Comparison of ENCODE assay signal across 11 cellular contexts in the genomic region with DNA sequence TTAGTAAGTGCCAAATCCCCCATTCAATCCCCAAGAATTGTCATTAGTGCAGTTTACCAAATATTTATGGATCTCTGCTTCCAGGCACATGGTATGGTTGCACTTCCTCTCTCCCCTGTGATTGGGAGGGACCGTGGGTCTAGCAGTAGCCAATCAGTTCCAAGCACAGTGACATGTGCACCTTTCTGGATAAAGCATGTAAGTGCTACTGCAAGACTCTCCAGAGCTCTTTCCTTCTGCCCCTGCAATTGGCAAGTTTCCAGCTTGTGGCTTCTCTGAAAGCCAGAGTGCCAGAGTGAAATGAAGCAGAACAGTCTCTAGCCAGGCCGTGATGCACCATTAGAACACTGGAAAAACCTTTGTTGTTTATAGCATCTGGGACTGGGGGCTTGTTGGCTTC.
DNase-seq lines count a peak whose midpoint lies in the region; ATAC-seq, FAIRE-seq and TF ChIP-seq lines count a peak whose summit lies in the region.
"Had no signal": no experiment of that assay in that cellular context is flagged by ENCODE, and none has a peak within 500 bp of the region (broad histone marks: within the 10 kb centered on the region; RNA-seq: fewer than 3 reads in every experiment).

No MANE protein-coding gene starts in this region.

- TF ChIP-seq CTCF in A673 (conservative IDR thresholded peaks at IDR 0.05; ENCODE audit: low read depth, low read length) (no peak), fibroblast of mammary gland (conservative IDR thresholded peaks at IDR 0.05; ENCODE audit: control insufficient read depth, insufficient read depth, low read depth, low read length) (no peak)

- DNase-seq in A673 (ENCODE audit: low spot score) (peak; percentile 69), EH (ENCODE audit: low read depth) (peak; percentile 44), NCI-H510A treated with DMSO at 0.1 percent for 48 hours (lab: John Stamatoyannopoulos, UW) (peak; percentile 82), fibroblast of mammary gland (ENCODE audit: low read depth) (peak; percentile 36), nucleus accumbens (lab: John Stamatoyannopoulos, UW) (no peak), AG20443 (ENCODE audit: low spot score) (no peak), H54 (ENCODE audit: insufficient read length, low spot score) (no peak)
- DNase-seq: activated B cell treated with CpG ODN at 0.5 μM for 24 hours; activated naive CD4-positive, alpha-beta T cell treated with anti-CD3 and anti-CD28 coated beads, Interleukin-2, amount 10 ng/mL, durations not matched to agents 7 days and 5 days had no signal

- H3K9me3 ChIP-seq in A673 (ENCODE audit: low read depth, low read length, poor library complexity, severe bottlenecking): no peaks in the 10 kb centered on the region
- H3K9me3 ChIP-seq: thoracic aorta had no signal

- peaks cover 4% of the 10 kb centered on the region for H3K4me1 ChIP-seq in A673 (ENCODE audit: insufficient read depth, low read length, poor library complexity, severe bottlenecking)

- no peak for ATAC-seq in HG02571 (IDR thresholded peaks at IDR 0.05; ENCODE audit: unreplicated experiment)

- no peaks in the 10 kb centered on the region for H3K36me3 ChIP-seq in A673 (ENCODE audit: insufficient read depth, low read length, poor library complexity, severe bottlenecking)
- H3K36me3 ChIP-seq: thoracic aorta had no signal

- H3K4me3 ChIP-seq in A673 (ENCODE audit: low read depth, low read length, poor library complexity, severe bottlenecking) (no peak overlapping the region), fibroblast of mammary gland (ENCODE audit: control insufficient read depth, low read depth, low read length) (no peak overlapping the region)
- H3K4me3 ChIP-seq: thoracic aorta had no signal

- CTCF ChIA-PET in A673 (lab: Charles Lee): no interaction called here

- intact Hi-C loops in A673 (cut with micrococcal nuclease; ENCODE audit: unreplicated experiment): no loop called here

- no peak overlapping the region for H3K27ac ChIP-seq in A673 (ENCODE audit: low read depth, low read length, poor library complexity, severe bottlenecking)
- H3K27ac ChIP-seq: thoracic aorta had no signal

- BruUV-seq in A673 (replicated peaks; lab: Mats Ljungman, UMichigan): no TSS peak

- no peak for TF ChIP-seq POLR2A in H54 (IDR thresholded peaks at IDR 0.05; ENCODE audit: low read depth, low read length)

- H3K27me3 ChIP-seq in A673 (replicated peaks; ENCODE audit: insufficient read depth, low read depth, low read length, poor library complexity): no peaks in the 10 kb centered on the region

- POLR2A ChIA-PET in A673 (lab: Charles Lee; ENCODE audit: low non-redundant PET): no interaction called here

- no peak for FAIRE-seq in H54 (lab: Jason Lieb, UNC)

Comparison
In these comparisons a context has a peak if more than half of its experiments do, and no peak if none do; other contexts are left out.
1. DNase-seq: peak in A673 (single experiment), EH (single experiment), NCI-H510A treated with DMSO at 0.1 percent for 48 hours (single experiment) and fibroblast of mammary gland (single experiment); none in nucleus accumbens (0 of 56), AG20443 (single experiment) and H54 (single experiment).